ENCODE assay signal across 1 cellular context in the genomic region with DNA sequence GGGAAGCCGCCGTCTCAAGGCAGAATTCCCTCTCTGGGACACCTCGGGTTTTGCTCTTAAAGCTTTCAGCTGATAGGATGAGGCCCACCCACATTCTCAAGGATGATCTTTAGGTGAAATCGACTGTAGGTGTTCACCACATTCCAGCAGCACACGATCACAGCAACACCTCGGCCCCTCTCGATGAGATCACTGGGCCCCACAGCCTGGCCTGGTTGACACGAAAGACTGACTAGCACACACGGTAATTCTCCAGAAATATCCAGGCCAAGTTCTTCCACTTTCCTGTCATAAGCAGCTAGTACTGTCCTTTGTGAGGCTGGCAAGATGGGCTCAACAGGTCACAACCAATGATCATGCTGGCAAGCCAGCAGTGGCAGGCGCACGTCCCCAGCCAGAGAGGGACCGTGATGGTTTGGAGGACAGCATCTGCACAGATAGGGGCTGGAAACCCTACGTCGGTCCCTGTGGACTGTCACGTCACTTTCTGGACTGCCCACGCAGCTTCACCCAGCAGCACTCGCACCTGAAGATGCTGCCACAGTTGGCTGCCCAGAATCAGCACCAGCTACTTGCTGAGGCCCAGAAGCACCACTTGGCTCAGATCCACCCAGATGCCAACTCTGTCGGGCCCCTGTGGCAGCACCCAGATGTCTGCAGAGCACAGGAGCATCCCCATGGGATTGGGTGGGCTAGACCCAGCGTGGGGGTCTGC.
TF ChIP-seq lines count a peak whose summit lies in the region.

No MANE protein-coding gene starts in this region.

TF ChIP-seq in K562, 482 proteins besides CTCF, POLR2A, EP300 and RAD21:
- TF ChIP-seq POLR2AphosphoS2 (IDR thresholded peaks at IDR 0.05; ENCODE audit: low read length) (peak; percentile 37; the same call in 1 of the 2 replicates), NUFIP1 (IDR thresholded peaks at IDR 0.05; ENCODE audit: partially characterized antibody) (no peak), SUPT5H (IDR thresholded peaks at IDR 0.05) (0 out of 2 replicates have a peak, but pooled peaks have one; percentile 3)
